Comparison of ENCODE assay signal across 7 cellular contexts in genomic region chr22:39135092-39135896, GRCh38. TPM values are rescaled to one million over a fixed set of nuclear protein-coding genes. Genes with fewer than 3 reads are reported as not detected.
DNase-seq lines count a peak whose midpoint lies in the region; ATAC-seq and TF ChIP-seq lines count a peak whose summit lies in the region.

No MANE protein-coding gene starts in this region.

- peak; percentile 78 to 80 for ATAC-seq in activated T-cell treated with anti-CD3 and anti-CD28 coated beads, Interleukin-2, amount 50 U/mL, for 4 hours
- ATAC-seq in HG03354 (IDR thresholded peaks at IDR 0.05; ENCODE audit: poor library complexity, severe bottlenecking, unreplicated experiment) (no peak), HG02973 (IDR thresholded peaks at IDR 0.05; ENCODE audit: unreplicated experiment) (no peak)

- peaks cover 12% of the 10 kb centered on the region for H3K4me1 ChIP-seq in cardiac muscle cell (ENCODE audit: low read depth)

- H3K9me3 ChIP-seq in cardiac muscle cell (ENCODE audit: low read depth): no peaks in the 10 kb centered on the region

- TF ChIP-seq CTCF in GM12873 (IDR thresholded peaks at IDR 0.05; ENCODE audit: insufficient read depth, low read depth, low read length, missing control alignments) (peak; percentile 71), cardiac muscle cell (IDR thresholded peaks at IDR 0.05; ENCODE audit: low read depth, low read length) (peak; percentile 63)

- no peak overlapping the region for H3K4me3 Mint-ChIP-seq in activated T-cell treated with anti-CD3 and anti-CD28 coated beads, Interleukin-2, amount 50 U/mL, for 4 hours

- H3K4me3 ChIP-seq in cardiac muscle cell: no peak overlapping the region

- no peaks in the 10 kb centered on the region for H3K27me3 ChIP-seq in cardiac muscle cell

- peaks cover 5% of the 10 kb centered on the region for H3K36me3 Mint-ChIP-seq in activated T-cell treated with anti-CD3 and anti-CD28 coated beads, Interleukin-2, amount 50 U/mL, for 4 hours (ENCODE audit: insufficient read depth)

- no peak overlapping the region for H3K27ac ChIP-seq in cardiac muscle cell

- H3K9me3 Mint-ChIP-seq in activated T-cell treated with anti-CD3 and anti-CD28 coated beads, Interleukin-2, amount 50 U/mL, for 4 hours: no peaks in the 10 kb centered on the region

- H3K27me3 Mint-ChIP-seq in activated T-cell treated with anti-CD3 and anti-CD28 coated beads, Interleukin-2, amount 50 U/mL, for 4 hours (ENCODE audit: low read depth): no peaks in the 10 kb centered on the region

- H3K36me3 ChIP-seq in cardiac muscle cell: no peaks in the 10 kb centered on the region

- peak; percentile 75 for DNase-seq in NAMALWA (ENCODE audit: low spot score)
- DNase-seq in activated T-cell treated with anti-CD3 and anti-CD28 coated beads, Interleukin-2, amount 50 U/mL, for 4 hours: peak; percentile 36
- peak; percentile 48 to 72 for DNase-seq in cardiac muscle cell (ENCODE audit: low read depth in 1 of 2, low spot score in 1 of 2)
- peak; percentile 46 for DNase-seq in stimulated activated CD4-positive, alpha-beta T cell treated with anti-CD3 and anti-CD28 coated beads, Interleukin-4, amount 100 ng/mL, for 1 hour

- H3K4me1 Mint-ChIP-seq in activated T-cell treated with anti-CD3 and anti-CD28 coated beads, Interleukin-2, amount 50 U/mL, for 4 hours (ENCODE audit: low read depth): peaks cover 3% of the 10 kb centered on the region

RNA-seq across cellular contexts. Expression of gene CBX7, which starts 17.2 kb away (rescaled TPM):
- 10 to 100 TPM; 14.2 to 17.6 (median 14.8) TPM for total RNA-seq in activated T-cell treated with anti-CD3 and anti-CD28 coated beads, Interleukin-2, amount 50 U/mL, for 4 hours
- 8.9 and 31.3 TPM in 2 replicates for total RNA-seq in cardiac muscle cell
- polyA plus RNA-seq in cardiac muscle cell: 10.2 and 10.9 TPM in 2 replicates

RNA-seq across cellular contexts. Expression of gene APOBEC3H, which starts 38.2 kb away (rescaled TPM):
- under 1 TPM in 2 of 3 donors, not detected in 1; 0.79 to 0.82 TPM for total RNA-seq in activated T-cell treated with anti-CD3 and anti-CD28 coated beads, Interleukin-2, amount 50 U/mL, for 4 hours
- 0.57 and 1.3 TPM in 2 replicates for total RNA-seq in cardiac muscle cell
- 0.77 and 0.97 TPM in 2 replicates for polyA plus RNA-seq in cardiac muscle cell

RNA-seq across cellular contexts. Expression of gene APOBEC3G, which starts 58.2 kb away (rescaled TPM):
- 10 to 100 TPM; 23.4 to 51.5 (median 39.1) TPM for total RNA-seq in activated T-cell treated with anti-CD3 and anti-CD28 coated beads, Interleukin-2, amount 50 U/mL, for 4 hours
- 10.5 and 12.2 TPM in 2 replicates for total RNA-seq in cardiac muscle cell
- polyA plus RNA-seq in cardiac muscle cell: 7.1 and 13.3 TPM in 2 replicates

Comparison
In these comparisons a context has a peak if more than half of its experiments do, and no peak if none do; other contexts are left out.
1. ATAC-seq: peak in activated T-cell treated with anti-CD3 and anti-CD28 coated beads, Interleukin-2, amount 50 U/mL, for 4 hours (2 of 2); none in HG03354 (single experiment) and HG02973 (single experiment).
2. Peak in every context shown above with its lines, with median percentiles within 50 percentile points of each other: DNase-seq.